ENCODE assay signal across 27 cellular contexts in the genomic region with DNA sequence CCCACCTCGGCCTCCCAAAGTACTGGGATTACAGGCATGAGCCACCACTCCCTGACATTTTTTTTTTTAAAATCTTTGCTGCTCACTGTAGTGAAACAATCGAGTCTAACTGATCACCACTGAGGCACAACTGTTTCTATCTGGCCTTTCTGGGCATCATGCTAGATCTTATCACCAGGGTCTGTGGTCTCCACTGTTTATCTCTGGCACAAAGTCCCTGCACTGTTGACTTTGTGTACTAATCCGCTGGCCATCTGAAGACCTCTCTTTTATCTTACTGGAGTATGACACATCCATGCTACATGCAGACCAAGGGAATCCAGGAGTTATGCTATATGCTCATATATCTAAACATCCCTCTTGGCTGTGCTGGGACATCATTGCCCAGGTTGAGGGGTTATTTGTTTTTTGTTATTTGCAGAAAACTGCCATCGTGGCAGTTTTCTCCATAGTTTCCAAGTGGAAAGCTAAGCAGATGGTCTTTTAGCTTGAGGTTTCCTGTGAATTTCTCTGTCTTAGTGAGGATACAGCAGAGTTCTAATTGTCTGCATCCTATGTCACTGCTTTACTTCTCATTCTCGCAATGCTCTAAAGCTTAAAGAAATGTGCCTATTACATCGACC.
"Had no signal": no experiment of that assay in that cellular context is flagged by ENCODE, and none has a peak within 500 bp of the region (broad histone marks: within the 10 kb centered on the region; RNA-seq: fewer than 3 reads in every experiment).

No MANE protein-coding gene starts in this region.

- H3K4me2 ChIP-seq: neural progenitor cell, smooth muscle cell had no signal

- H3K36me3 ChIP-seq: neural progenitor cell, ovary, spleen, stomach, thoracic aorta, thyroid gland, tibial nerve, upper lobe of left lung, vagina had no signal

- H3K27me3 ChIP-seq: neural progenitor cell, ovary, spleen, stomach, thyroid gland, tibial nerve, upper lobe of left lung, vagina had no signal

- H3K4me3 ChIP-seq: neural progenitor cell, ovary, psoas muscle, skin epidermis, smooth muscle cell, spleen, stomach, thoracic aorta, thyroid gland, tibial nerve, upper lobe of left lung, vagina had no signal

- H3K4me1 ChIP-seq: neural progenitor cell, parathyroid adenoma, psoas muscle, spleen, stomach, thyroid gland, tibial nerve, upper lobe of left lung, vagina had no signal

- ATAC-seq: natural killer cell; psoas muscle; right cardiac atrium; sciatic nerve; stimulated activated naive B cell treated with anti-CD40 and anti-IgM and Interleukin-4, amounts not matched to agents 10 μg/mL and 1 μg/mL and 100 μg/mL, for 72 hours had no signal

- H3K9me3 ChIP-seq: ovary, psoas muscle, spleen, stomach, thoracic aorta, thyroid gland, upper lobe of left lung, vagina had no signal

- DNase-seq: natural killer cell; occipital lobe; ovary; posterior cingulate gyrus; psoas muscle; right cardiac atrium; spleen; stimulated activated CD4-positive, alpha-beta T cell treated with anti-CD3 and anti-CD28 coated beads, Interleukin-12 subunit alpha, Interleukin-12 subunit beta, amount 100 ng/mL, for 4 hours; stimulated activated CD4-positive, alpha-beta T cell treated with anti-CD3 and anti-CD28 coated beads, Interleukin-1b, Interleukin-23, amount 100 ng/mL, for 48 hours; stimulated activated CD4-positive, alpha-beta T cell treated with anti-CD3 and anti-CD28 coated beads, Interleukin-4, amount 100 ng/mL, for 1 hour; stimulated activated CD4-positive, alpha-beta T cell treated with anti-CD3 and anti-CD28 coated beads, Interleukin-4, amount 100 ng/mL, for 4 hours; stimulated activated CD8-positive, alpha-beta memory T cell treated with anti-CD3 and anti-CD28 coated beads, Interleukin-4, amount 100 ng/mL, for 48 hours; stimulated activated naive B cell treated with anti-CD40 and anti-IgM and Interleukin-4, amounts not matched to agents 10 μg/mL and 1 μg/mL and 100 μg/mL, for 72 hours; stimulated activated naive CD4-positive, alpha-beta T cell treated with Interleukin-2 at 50 U/mL for 16 hours; stomach; thyroid gland; trophoblast cell; upper lobe of left lung had no signal

- FAIRE-seq: urothelium cell line had no signal

- H3K27ac ChIP-seq: neural progenitor cell, ovary, parathyroid adenoma, psoas muscle, skin epidermis, spleen, stomach, thoracic aorta, thyroid gland, tibial nerve, upper lobe of left lung, vagina had no signal
